Comparison of ENCODE assay signal across 10 cellular contexts in the genomic region with DNA sequence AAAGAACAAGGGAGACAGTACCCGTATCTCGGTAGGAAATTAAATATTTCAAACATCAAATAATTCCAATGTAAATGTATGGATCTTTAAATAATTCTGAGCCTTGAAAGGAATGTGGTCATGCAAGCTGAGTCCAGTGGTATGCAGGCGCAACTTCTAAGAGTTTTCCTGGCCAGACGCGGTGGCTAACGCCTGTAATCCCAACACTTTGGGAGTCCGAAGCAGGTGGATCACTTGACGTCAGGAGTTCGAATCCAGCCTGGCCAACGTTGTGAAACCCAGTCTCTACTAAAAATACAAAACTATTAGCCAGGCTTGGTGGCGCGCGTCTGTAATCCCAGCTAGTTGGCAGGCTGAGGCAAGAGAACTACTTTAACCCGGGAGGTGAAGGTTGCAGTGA. TPM values are rescaled to one million over a fixed set of nuclear protein-coding genes. Genes with fewer than 3 reads are reported as not detected.
DNase-seq lines count a peak whose midpoint lies in the region; FAIRE-seq and TF ChIP-seq lines count a peak whose summit lies in the region.
"Had no signal": no experiment of that assay in that cellular context is flagged by ENCODE, and none has a peak within 500 bp of the region (broad histone marks: within the 10 kb centered on the region; RNA-seq: fewer than 3 reads in every experiment).

No MANE protein-coding gene starts in this region.

- dilution Hi-C loops in endothelial cell of umbilical vein (cut with MboI; ENCODE audit: extremely low pct_ligation_motif_present, low sequenced_read_pairs): no loop called here

- peaks cover 14% of the 10 kb centered on the region for H3K4me1 ChIP-seq in CD4-positive, alpha-beta memory T cell (ENCODE audit: insufficient read depth, low read length)
- peaks cover 12% of the 10 kb centered on the region for H3K4me1 ChIP-seq in PC-9 (replicated peaks; ENCODE audit: insufficient read depth)
- H3K4me1 ChIP-seq in endothelial cell of umbilical vein (ENCODE audit: control insufficient read depth, extremely low read depth, insufficient read depth, low read length): peaks cover 2% of the 10 kb centered on the region
- H3K4me1 ChIP-seq in prostate gland (replicated peaks): no peaks in the 10 kb centered on the region

- peaks cover 21 to 33% of the 10 kb centered on the region in 2 donors for H3K36me3 Mint-ChIP-seq in CD4-positive, alpha-beta memory T cell
- peaks cover 16% of the 10 kb centered on the region for H3K36me3 Mint-ChIP-seq in endothelial cell (ENCODE audit: low read depth, unreplicated experiment)

- no peaks in the 10 kb centered on the region for H3K9me3 ChIP-seq in CD4-positive, alpha-beta memory T cell (ENCODE audit: control insufficient read depth in 1 of 2, low read length in 2 of 2)
- H3K9me3 ChIP-seq in PC-9 (ENCODE audit: insufficient read depth, low read depth): peaks cover 24% of the 10 kb centered on the region
- no peaks in the 10 kb centered on the region for H3K9me3 ChIP-seq in endothelial cell of umbilical vein (replicated peaks; ENCODE audit: control insufficient read depth, insufficient read depth, low read length)
- H3K9me3 ChIP-seq in prostate gland: no peaks in the 10 kb centered on the region

- BruUV-seq in PC-9 (replicated peaks; lab: Mats Ljungman, UMichigan): no TSS peak
- BruUV-seq in endothelial cell of umbilical vein (replicated peaks; lab: Mats Ljungman, UMichigan): no TSS peak

- no peaks in the 10 kb centered on the region for H3K36me3 ChIP-seq in CD4-positive, alpha-beta memory T cell (ENCODE audit: insufficient read depth, low read length)
- no peaks in the 10 kb centered on the region for H3K36me3 ChIP-seq in PC-9 (ENCODE audit: low read depth)
- H3K36me3 ChIP-seq in endothelial cell of umbilical vein (ENCODE audit: control insufficient read depth in 2 of 2, extremely low read depth in 1 of 2, insufficient read depth in 2 of 2, low read length in 2 of 2): no peaks in the 10 kb centered on the region
- H3K36me3 ChIP-seq in prostate gland: no peaks in the 10 kb centered on the region

- H3K79me2 ChIP-seq in PC-9 (ENCODE audit: low read depth): peaks cover 18% of the 10 kb centered on the region; the same call in 1 of the 2 replicates
- peaks cover 6% of the 10 kb centered on the region for H3K79me2 ChIP-seq in endothelial cell of umbilical vein (ENCODE audit: control insufficient read depth, insufficient read depth, low read length)

- H3K4me1 Mint-ChIP-seq in CD4-positive, alpha-beta memory T cell: peaks cover 13 to 38% (median 22%) of the 10 kb centered on the region in 4 donors
- H3K4me1 Mint-ChIP-seq in endothelial cell (ENCODE audit: unreplicated experiment): peaks cover 7% of the 10 kb centered on the region

- H3K4me2 ChIP-seq in PC-9 (peak overlapping the region; percentile 87), endothelial cell of umbilical vein (ENCODE audit: insufficient read depth, low read length) (peak overlapping the region; percentile 89)

- TF ChIP-seq CTCF in PC-9 (conservative IDR thresholded peaks at IDR 0.05) (no peak), endothelial cell of umbilical vein (IDR thresholded peaks at IDR 0.05; ENCODE audit: extremely low read depth in 1 of 2, insufficient read depth in 1 of 2, low read depth in 1 of 2, low read length in 2 of 2) (no peak), prostate gland (IDR thresholded peaks at IDR 0.05) (no peak), GM20000 (IDR thresholded peaks at IDR 0.05; ENCODE audit: extremely low read depth, missing control alignments) (no peak), endothelial cell (IDR thresholded peaks at IDR 0.05; ENCODE audit: unreplicated experiment) (no peak)

- no peak for DNase-seq in CD4-positive, alpha-beta memory T cell
- DNase-seq in PC-9 (peak in 1 of 2 experiments; percentile 30), endothelial cell of umbilical vein (ENCODE audit: low read depth, low spot score) (no peak), prostate gland (ENCODE audit: low spot score) (no peak), GM19240 (ENCODE audit: insufficient read length, low spot score) (no peak), GM20000 (ENCODE audit: low spot score) (no peak), endothelial cell (ENCODE audit: low spot score) (no peak), ecto neural progenitor cell (ENCODE audit: low spot score) (no peak)
- DNase-seq: GOT3 had no signal

- H3K9me1 ChIP-seq in endothelial cell of umbilical vein (replicated peaks; ENCODE audit: control insufficient read depth, extremely low read depth, insufficient read depth, low read length): no peaks in the 10 kb centered on the region

- no peak overlapping the region for H3K9ac ChIP-seq in endothelial cell of umbilical vein (replicated peaks; ENCODE audit: extremely low read depth, insufficient read depth, low read length)

- no peak overlapping the region for H3K27ac ChIP-seq in CD4-positive, alpha-beta memory T cell (ENCODE audit: low read depth, low read length)
- H3K27ac ChIP-seq in PC-9: no peak overlapping the region
- H3K27ac ChIP-seq in endothelial cell of umbilical vein (ENCODE audit: insufficient read depth, low read depth, low read length): no peak overlapping the region
- H3K27ac ChIP-seq in prostate gland: no peak overlapping the region

- peaks cover 9 to 11% of the 10 kb centered on the region in 2 donors for H3K27me3 Mint-ChIP-seq in CD4-positive, alpha-beta memory T cell
- peaks cover 2% of the 10 kb centered on the region for H3K27me3 Mint-ChIP-seq in endothelial cell (ENCODE audit: unreplicated experiment)

- intact Hi-C loops in CD4-positive, alpha-beta memory T cell (cut with micrococcal nuclease): loop anchor here (2.0 to 10.0 kb wide), 4 partner anchors 62 to 1428 kb away; partner anchors contain the start of genes ZNF649, ZNF765 and ZNF813
- intact Hi-C loops in PC-9 (cut with micrococcal nuclease; ENCODE audit: unreplicated experiment): no loop called here
- intact Hi-C loops in endothelial cell of umbilical vein (cut with micrococcal nuclease): loop anchor here (5.0 kb wide), 1 partner anchor 230 kb away; the partner anchor contains the start of gene ZNF160
- intact Hi-C loops in prostate gland (cut with DNase I): loop anchor here (5.0 to 10.0 kb wide), 2 partner anchors 75 to 138 kb away; partner anchors contain the start of genes VN1R2 and ZNF665

- peak overlapping the region; percentile 97; the same call in 1 of the 2 replicates for H2AFZ ChIP-seq in PC-9
- H2AFZ ChIP-seq in endothelial cell of umbilical vein (ENCODE audit: low read depth, low read length): no peak overlapping the region

- FAIRE-seq in endothelial cell of umbilical vein (lab: Jason Lieb, UNC): no peak
- FAIRE-seq: TTC549 had no signal

- no peak for TF ChIP-seq POLR2A in endothelial cell of umbilical vein (IDR thresholded peaks at IDR 0.05; ENCODE audit: low read depth, low read length)
- TF ChIP-seq POLR2A in prostate gland (IDR thresholded peaks at IDR 0.05): no peak

- H3K4me3 ChIP-seq in CD4-positive, alpha-beta memory T cell (ENCODE audit: low read length in 2 of 2): no peak overlapping the region
- peak overlapping the region; percentile 74; the same call in 1 of the 2 replicates for H3K4me3 ChIP-seq in PC-9
- no peak overlapping the region for H3K4me3 ChIP-seq in endothelial cell of umbilical vein (replicated peaks in 1 of 3; ENCODE audit: insufficient read depth in 1 of 3, low read depth in 1 of 3, low read length in 3 of 3)
- peak overlapping the region; percentile 55 to 61 for H3K4me3 ChIP-seq in prostate gland

- CTCF ChIA-PET in CD4-positive, alpha-beta memory T cell (lab: Charles Lee; ENCODE audit: partially characterized antibody): no interaction called here
- CTCF ChIA-PET in PC-9 (lab: Charles Lee): no interaction called here
- CTCF ChIA-PET in endothelial cell of umbilical vein (lab: Charles Lee): interaction anchor here (1.6 kb wide), 1 partner anchor 256 kb away, joined by 5 read pairs; no protein-coding TSS in a partner anchor

- H3K27ac Mint-ChIP-seq in CD4-positive, alpha-beta memory T cell: peak overlapping the region in 2 of 7 donors; percentile 73 to 89
- no peak overlapping the region for H3K27ac Mint-ChIP-seq in endothelial cell (ENCODE audit: unreplicated experiment)

- no peaks in the 10 kb centered on the region for H3K27me3 ChIP-seq in CD4-positive, alpha-beta memory T cell (ENCODE audit: insufficient read depth, low read length)
- H3K27me3 ChIP-seq in PC-9 (ENCODE audit: insufficient read depth, low read depth): no peaks in the 10 kb centered on the region
- no peaks in the 10 kb centered on the region for H3K27me3 ChIP-seq in endothelial cell of umbilical vein (ENCODE audit: control insufficient read depth in 2 of 2, insufficient read depth in 2 of 2, low read length in 2 of 2)
- no peaks in the 10 kb centered on the region for H3K27me3 ChIP-seq in prostate gland (replicated peaks; ENCODE audit: insufficient read depth)

- H3K4me3 Mint-ChIP-seq in CD4-positive, alpha-beta memory T cell: peak overlapping the region; percentile 89 to 98 (median 95)
- no peak overlapping the region for H3K4me3 Mint-ChIP-seq in endothelial cell (ENCODE audit: unreplicated experiment)

- H3K9me3 Mint-ChIP-seq in CD4-positive, alpha-beta memory T cell: peaks cover 3 to 50% (median 34%) of the 10 kb centered on the region in 8 donors
- H3K9me3 Mint-ChIP-seq in endothelial cell (ENCODE audit: unreplicated experiment): peaks cover 6% of the 10 kb centered on the region

- POLR2A ChIA-PET in CD4-positive, alpha-beta memory T cell (lab: Charles Lee; ENCODE audit: partially characterized antibody): interaction anchor here (1.0 to 1.7 kb wide), 3 partner anchors 62 to 1192 kb away, joined by 3 to 9 read pairs (median 4); partner anchors contain the start of gene ZNF765
- POLR2A ChIA-PET in PC-9 (lab: Charles Lee; ENCODE audit: unreplicated experiment) (no interaction called here), endothelial cell of umbilical vein (lab: Charles Lee) (interaction anchor here (0.6 kb wide), 1 partner anchor 251 kb away, joined by 3 read pairs; no protein-coding TSS in a partner anchor)

- no peaks in the 10 kb centered on the region for H3K9me2 ChIP-seq in PC-9 (ENCODE audit: insufficient read depth)

- H3F3A ChIP-seq in PC-9 (ENCODE audit: insufficient read depth, low read depth): no peaks in the 10 kb centered on the region

- no peaks in the 10 kb centered on the region for H4K20me1 ChIP-seq in PC-9 (ENCODE audit: insufficient read depth)
- no peaks in the 10 kb centered on the region for H4K20me1 ChIP-seq in endothelial cell of umbilical vein (replicated peaks; ENCODE audit: control insufficient read depth, extremely low read depth, insufficient read depth, low read length)

- 53% methylated on average over 14 of the region's 14 CpGs for WGBS in prostate gland

RNA-seq across cellular contexts. Expression of gene ZNF845, which starts 1.1 kb away (rescaled TPM):
- 10 to 100 TPM; 18.0 to 19.4 TPM for total RNA-seq in CD4-positive, alpha-beta memory T cell
- polyA plus RNA-seq in CD4-positive, alpha-beta memory T cell: 10 to 100 TPM; 12.2 to 13.4 TPM
- 8.2 and 8.6 TPM in 2 replicates for total RNA-seq in PC-9 (2021)
- total RNA-seq in endothelial cell of umbilical vein: 4.6 and 5.0 TPM in 2 replicates
- polyA plus RNA-seq in endothelial cell of umbilical vein: 0.78 and 0.88 TPM in 2 replicates
- 1.2 and 1.5 TPM in 2 replicates for polyA plus RNA-seq in endothelial cell of umbilical vein (2011; cell fraction: cytosol; rRNA removed)
- 1.9 and 2.3 TPM in 2 replicates for polyA plus RNA-seq in endothelial cell of umbilical vein (2011; cell fraction: nucleus; rRNA removed)
- 3.5 and 4.0 TPM in 2 replicates for polyA plus RNA-seq in endothelial cell of umbilical vein (2012)
- polyA minus RNA-seq in endothelial cell of umbilical vein: 4.1 and 5.8 TPM in 2 replicates
- polyA minus RNA-seq in endothelial cell of umbilical vein (2011; cell fraction: cytosol; rRNA and poly(A)+ RNA removed): 2.9 TPM
- 3.0 and 5.0 TPM in 2 replicates for polyA minus RNA-seq in endothelial cell of umbilical vein (2011; cell fraction: nucleus; rRNA and poly(A)+ RNA removed)
- total RNA-seq in prostate gland: 1 to 10 TPM; 6.5 to 7.8 TPM
- 8.6 TPM for total RNA-seq in endothelial cell (ENCODE audit: unreplicated experiment)

RNA-seq across cellular contexts. Expression of gene ZNF525, which starts 33.0 kb away (rescaled TPM):
- 10 to 100 TPM; 36.5 to 36.6 TPM for total RNA-seq in CD4-positive, alpha-beta memory T cell
- 1 to 10 TPM; 2.4 to 9.3 TPM for polyA plus RNA-seq in CD4-positive, alpha-beta memory T cell
- 19.7 and 21.8 TPM in 2 replicates for total RNA-seq in PC-9 (2021)
- 3.7 and 3.8 TPM in 2 replicates for total RNA-seq in endothelial cell of umbilical vein
- polyA plus RNA-seq in endothelial cell of umbilical vein: 0.59 and 1.2 TPM in 2 replicates
- polyA plus RNA-seq in endothelial cell of umbilical vein (2011; cell fraction: cytosol; rRNA removed): 1.2 and 1.3 TPM in 2 replicates
- polyA plus RNA-seq in endothelial cell of umbilical vein (2011; cell fraction: nucleus; rRNA removed): 3.6 and 4.1 TPM in 2 replicates
- polyA plus RNA-seq in endothelial cell of umbilical vein (2012): 1.9 and 2.1 TPM in 2 replicates
- 1.2 and 3.0 TPM in 2 replicates for polyA minus RNA-seq in endothelial cell of umbilical vein
- polyA minus RNA-seq in endothelial cell of umbilical vein (2011; cell fraction: cytosol; rRNA and poly(A)+ RNA removed): 2.0 TPM
- 1.8 and 3.7 TPM in 2 replicates for polyA minus RNA-seq in endothelial cell of umbilical vein (2011; cell fraction: nucleus; rRNA and poly(A)+ RNA removed)
- total RNA-seq in prostate gland: 10 to 100 TPM in 1 of 2 donors, 1 to 10 TPM in 1; 7.8 to 20.4 TPM
- 8.6 TPM for total RNA-seq in endothelial cell (ENCODE audit: unreplicated experiment)

Comparison
In these comparisons a context has a peak if more than half of its experiments do, and no peak if none do; other contexts are left out.
1. H3K4me3 ChIP-seq: peak in PC-9 (single experiment) and prostate gland (2 of 2); none in CD4-positive, alpha-beta memory T cell (0 of 2) and endothelial cell of umbilical vein (0 of 3).